1 cellular context compared by ENCODE assay signal in genomic region chr2:219514196-219514761, GRCh38.
TF ChIP-seq lines count a peak whose summit lies in the region.

ASIC4 (plus strand) TSS chr2:219514482; CDS start chr2:219514725, 243 bp downstream.

TF ChIP-seq in HepG2, 621 proteins besides CTCF, POLR2A, EP300 and RAD21 (continued from another document):
- TF ChIP-seq AFF4 (CRISPR knock-in tag; IDR thresholded peaks at IDR 0.05) (no peak), ATM (IDR thresholded peaks at IDR 0.05; ENCODE audit: borderline replicate concordance) (no peak), MATR3 (CRISPR knock-in tag; IDR thresholded peaks at IDR 0.05) (no peak), MTF2 (CRISPR knock-in tag; IDR thresholded peaks at IDR 0.05; ENCODE audit: borderline replicate concordance) (no peak), SPEN (CRISPR knock-in tag; IDR thresholded peaks at IDR 0.05; ENCODE audit: low read depth) (no peak), NFIB (CRISPR knock-in tag; IDR thresholded peaks at IDR 0.05; ENCODE audit: borderline replicate concordance) (no peak), ZNF432 (CRISPR knock-in tag; IDR thresholded peaks at IDR 0.05; ENCODE audit: borderline replicate concordance) (no peak), ZSCAN20 (CRISPR knock-in tag; IDR thresholded peaks at IDR 0.05; ENCODE audit: borderline replicate concordance) (no peak), CCAR2 (optimal IDR thresholded peaks at IDR 0.05; ENCODE audit: low read depth, low read length) (no peak), RBM39 (IDR thresholded peaks at IDR 0.05; ENCODE audit: low read depth, low read length, poor library complexity, severe bottlenecking) (peak; percentile 24), EZH2 (conservative IDR thresholded peaks at IDR 0.05; ENCODE audit: low read depth, low read length) (0 out of 2 replicates have a peak, but pooled peaks have one; percentile 94), HNF4G (IDR thresholded peaks at IDR 0.05; ENCODE audit: borderline replicate concordance, low read depth, low read length) (no peak), HNF4G (CRISPR knock-in tag; IDR thresholded peaks at IDR 0.05; ENCODE audit: borderline replicate concordance, low read depth) (no peak), KAT7 (CRISPR knock-in tag; IDR thresholded peaks at IDR 0.05; ENCODE audit: borderline replicate concordance) (no peak)
